Comparison of ENCODE assay signal across 8 cellular contexts in the genomic region with DNA sequence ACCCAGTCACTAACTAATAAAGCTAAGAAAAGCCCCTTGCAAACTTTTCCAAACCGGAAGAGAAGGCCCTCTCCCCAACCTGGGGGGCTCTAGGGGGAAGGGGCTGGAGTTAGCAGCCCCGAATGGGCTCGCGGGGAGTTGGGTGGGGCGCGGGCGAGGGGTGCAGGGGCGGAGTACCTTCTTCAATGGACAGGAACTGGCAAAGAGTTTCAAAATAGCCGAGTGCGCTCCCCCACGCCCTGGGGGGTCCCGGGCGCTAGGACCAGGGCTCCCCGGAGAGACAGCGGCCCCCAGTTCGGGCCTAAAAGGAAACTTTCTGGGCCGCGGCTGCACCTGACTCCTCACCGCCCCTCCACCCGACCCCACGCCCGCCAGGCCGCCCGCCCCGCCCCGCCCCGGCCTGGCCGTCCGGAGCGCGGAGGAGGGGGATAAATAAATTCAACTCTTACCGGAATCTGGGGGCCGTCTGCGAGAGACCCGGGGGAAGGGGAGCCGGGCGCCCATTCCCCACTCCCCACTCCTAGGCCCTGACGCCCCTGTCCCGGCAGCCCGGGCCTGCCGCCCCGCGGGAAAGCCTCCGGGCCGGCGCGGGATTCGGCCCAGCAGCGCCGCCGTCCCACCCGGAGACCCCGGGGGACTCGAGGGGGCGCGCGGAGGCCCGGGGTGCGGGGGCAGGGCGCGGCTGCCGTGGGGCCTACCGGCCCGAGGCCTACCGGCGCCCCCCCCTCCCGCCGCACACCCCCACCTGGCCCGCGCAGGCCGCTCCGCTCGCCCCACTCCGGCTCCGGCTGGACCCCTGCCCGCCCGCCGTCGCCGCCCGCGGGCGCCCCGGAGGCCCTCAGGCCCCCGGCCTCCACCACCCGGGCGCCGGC. TPM values are rescaled to one million over a fixed set of nuclear protein-coding genes. Genes with fewer than 3 reads are reported as not detected.
DNase-seq lines count a peak whose midpoint lies in the region; ATAC-seq, FAIRE-seq and TF ChIP-seq lines count a peak whose summit lies in the region.

No MANE protein-coding gene starts in this region.

- no peaks in the 10 kb centered on the region for H3K9me3 ChIP-seq in A549
- no peaks in the 10 kb centered on the region for H3K9me3 ChIP-seq in cardiac muscle cell (ENCODE audit: low read depth)

- no peak for TF ChIP-seq POLR2A in A549 (IDR thresholded peaks at IDR 0.05; ENCODE audit: low read length)
- peak; percentile 8 for TF ChIP-seq POLR2A in GM18526 (IDR thresholded peaks at IDR 0.05; ENCODE audit: extremely low read depth, insufficient read length)
- TF ChIP-seq POLR2A in Raji (IDR thresholded peaks at IDR 0.05; ENCODE audit: insufficient read depth, low read depth, low read length) = 0 out of 2 replicates have a peak, but pooled peaks have one; percentile 10

- DNase-seq in A549 (ENCODE audit: low read depth in 1 of 2, low spot score in 1 of 2) (peak in 1 of 2 experiments; percentile 56), cardiac muscle cell (ENCODE audit: low read depth in 1 of 2, low spot score in 1 of 2) (peak; percentile 36 to 66), posterior vena cava (ENCODE audit: low spot score) (peak; percentile 83), NCI-H774 (lab: John Stamatoyannopoulos, UW) (no peak)

- no peak for TF ChIP-seq EP300 in A549 (IDR thresholded peaks at IDR 0.05)

- no peaks in the 10 kb centered on the region for H3K9me3 Mint-ChIP-seq in activated naive CD8-positive, alpha-beta T cell (ENCODE audit: low read depth)

- no peaks in the 10 kb centered on the region for H3K27me3 ChIP-seq in cardiac muscle cell

- H3K27ac Mint-ChIP-seq in activated naive CD8-positive, alpha-beta T cell = peak overlapping the region; percentile 95

- peaks cover 49% of the 10 kb centered on the region for H3K4me1 Mint-ChIP-seq in activated naive CD8-positive, alpha-beta T cell (ENCODE audit: low read depth)

- WGBS in A549 (ENCODE audit: missing lambda C conversion rate) = 0% methylated on average over 9 of the region's 88 CpGs

- H3K36me3 Mint-ChIP-seq in activated naive CD8-positive, alpha-beta T cell = no peaks in the 10 kb centered on the region

- intact Hi-C loops in posterior vena cava (cut with DNase I) = no loop called here

- CTCF ChIA-PET in A549 (lab: Yijun Ruan, JAX) = interaction anchor here (1.1 to 1.7 kb wide), 4 partner anchors 11 to 80 kb away, joined by 3 to 7 read pairs (median 4); no protein-coding TSS in a partner anchor

- peak overlapping the region; percentile 93 for H3K4me2 ChIP-seq in A549

- POLR2A ChIA-PET in A549 (lab: Yijun Ruan, JAX) = interaction anchor here (0.8 to 1.3 kb wide), 4 partner anchors 13 to 80 kb away, joined by 3 to 6 read pairs (median 3); no protein-coding TSS in a partner anchor

- H3K4me3 ChIP-seq in A549 (peak overlapping the region; percentile 82), cardiac muscle cell (peak overlapping the region; percentile 80)

- H3K4me1 ChIP-seq in A549 (peaks cover 19% of the 10 kb centered on the region; the same call in 2 of the 3 replicates), cardiac muscle cell (ENCODE audit: low read depth) (peaks cover 6% of the 10 kb centered on the region)

- ATAC-seq in A549 (peak; percentile 62 to 70), HG03025 (IDR thresholded peaks at IDR 0.05; ENCODE audit: low FRiP score, unreplicated experiment) (peak; percentile 32)

- peak overlapping the region; percentile 98 for H3K4me3 Mint-ChIP-seq in activated naive CD8-positive, alpha-beta T cell

- TF ChIP-seq RAD21 in A549 (conservative IDR thresholded peaks at IDR 0.05 in 1 of 2, IDR thresholded peaks at IDR 0.05 in 1 of 2) = no peak

- no peak for TF ChIP-seq CTCF in A549 (IDR thresholded peaks at IDR 0.05)
- TF ChIP-seq CTCF in cardiac muscle cell (IDR thresholded peaks at IDR 0.05; ENCODE audit: low read depth, low read length) = peak; percentile 1

- H3K27ac ChIP-seq in A549 (peak overlapping the region; percentile 99), cardiac muscle cell (peak overlapping the region; percentile 100)

- no peaks in the 10 kb centered on the region for H3K27me3 Mint-ChIP-seq in activated naive CD8-positive, alpha-beta T cell

- FAIRE-seq in A549 (lab: Jason Lieb, UNC) = no peak

- no peaks in the 10 kb centered on the region for H3K36me3 ChIP-seq in cardiac muscle cell

TF ChIP-seq in A549, 52 proteins besides CTCF, POLR2A, EP300 and RAD21:
- TF ChIP-seq JUN (IDR thresholded peaks at IDR 0.05) (no peak; a peak in 2 of 5 replicates), FOSB (CRISPR knock-in tag; IDR thresholded peaks at IDR 0.05) (no peak), ESRRA (IDR thresholded peaks at IDR 0.05; ENCODE audit: borderline replicate concordance, low read length) (no peak), RARB (CRISPR knock-in tag; IDR thresholded peaks at IDR 0.05) (no peak), RNF2 (IDR thresholded peaks at IDR 0.05; ENCODE audit: borderline replicate concordance, low read depth) (no peak), HOXB13 (CRISPR knock-in tag; IDR thresholded peaks at IDR 0.05; ENCODE audit: low read depth) (no peak), CBX2 (IDR thresholded peaks at IDR 0.05; ENCODE audit: borderline replicate concordance, low read depth) (no peak), ZC3H11A (IDR thresholded peaks at IDR 0.05) (no peak), PHF8 (IDR thresholded peaks at IDR 0.05; ENCODE audit: borderline replicate concordance, low read depth) (peak; percentile 38; the same call in 1 of the 2 replicates), HOXA7 (CRISPR knock-in tag; IDR thresholded peaks at IDR 0.05) (0 out of 2 replicates have a peak, but pooled peaks have one; percentile 37), EHMT2 (IDR thresholded peaks at IDR 0.05; ENCODE audit: low read depth) (no peak), FOSL2 (IDR thresholded peaks at IDR 0.05) (no peak), FOSL2 (CRISPR knock-in tag; IDR thresholded peaks at IDR 0.05) (no peak)
- TF ChIP-seq, protein P1, sequence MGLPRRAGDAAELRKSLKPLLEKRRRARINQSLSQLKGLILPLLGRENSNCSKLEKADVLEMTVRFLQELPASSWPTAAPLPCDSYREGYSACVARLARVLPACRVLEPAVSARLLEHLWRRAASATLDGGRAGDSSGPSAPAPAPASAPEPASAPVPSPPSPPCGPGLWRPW (IDR thresholded peaks at IDR 0.05) = no peak

RNA-seq across cellular contexts. Expression of a gene that starts 0.9 kb away (rescaled TPM):
- 5.0 and 5.7 TPM in 2 replicates for polyA plus RNA-seq in A549 (2011; rRNA removed)
- 0.46 and 0.70 TPM in 2 replicates for polyA plus RNA-seq in A549 (2012; cell fraction: cytosol; rRNA removed)
- polyA plus RNA-seq in A549 (2012; cell fraction: nucleus; rRNA removed) = 1.3 and 2.2 TPM in 2 replicates
- 1.3 to 1.8 TPM (median 1.4 TPM) in 3 replicates for polyA plus RNA-seq in A549 (2017; fragmentation: RNase III; extraction: RNeasy Plus Mini Kit Qiagen cat#74134 plus additional on column Dnase treatment)
- polyA minus RNA-seq in A549 (2011; rRNA and poly(A)+ RNA removed) = 48.4 and 59.8 TPM in 2 replicates
- 3.7 and 6.1 TPM in 2 replicates for total RNA-seq in cardiac muscle cell
- 2.7 and 7.3 TPM in 2 replicates for polyA plus RNA-seq in cardiac muscle cell
- total RNA-seq in posterior vena cava = 10 to 100 TPM; 21.4 to 25.2 TPM
